22 cellular contexts compared by ENCODE assay signal in genomic region chr6:113082691-113083090, GRCh38.
DNase-seq lines count a peak whose midpoint lies in the region; ATAC-seq and TF ChIP-seq lines count a peak whose summit lies in the region.
"Had no signal": no experiment of that assay in that cellular context is flagged by ENCODE, and none has a peak within 500 bp of the region (broad histone marks: within the 10 kb centered on the region; RNA-seq: fewer than 3 reads in every experiment).

No MANE protein-coding gene starts in this region.

- no peaks in the 10 kb centered on the region for H3K4me1 Mint-ChIP-seq in naive thymus-derived CD4-positive, alpha-beta T cell
- H3K4me1 Mint-ChIP-seq: neural crest cell; stimulated activated memory B cell treated with anti-CD40 and anti-IgM and Interleukin-4, amounts not matched to agents 10 μg/mL and 1 μg/mL and 100 μg/mL, for 72 hours had no signal

- TF ChIP-seq EP300 in ovary (IDR thresholded peaks at IDR 0.05) = no peak

- H3K27ac ChIP-seq in parathyroid adenoma (no peak overlapping the region), ovary (no peak overlapping the region)
- no peak overlapping the region for H3K27ac ChIP-seq in naive thymus-derived CD4-positive, alpha-beta T cell (ENCODE audit: low read depth, low read length)
- H3K27ac ChIP-seq: BLaER1 treated with 17β-estradiol and CSF1 and Interleukin-3, amounts not matched to agents 10 nM and 100 nM; KMS-11; upper lobe of left lung had no signal

- H3K36me3 ChIP-seq in parathyroid adenoma (ENCODE audit: control insufficient read depth, insufficient read depth, low read length) (no peaks in the 10 kb centered on the region), ovary (no peaks in the 10 kb centered on the region)
- no peaks in the 10 kb centered on the region for H3K36me3 ChIP-seq in naive thymus-derived CD4-positive, alpha-beta T cell (ENCODE audit: control insufficient read depth in 2 of 3, insufficient read depth in 3 of 3, low read length in 3 of 3)
- H3K36me3 ChIP-seq: BLaER1 treated with 17β-estradiol and CSF1 and Interleukin-3, amounts not matched to agents 10 nM and 100 nM; upper lobe of left lung had no signal

- no peak overlapping the region for H3K27ac Mint-ChIP-seq in naive thymus-derived CD4-positive, alpha-beta T cell
- H3K27ac Mint-ChIP-seq: stimulated activated memory B cell treated with anti-CD40 and anti-IgM and Interleukin-4, amounts not matched to agents 10 μg/mL and 1 μg/mL and 100 μg/mL, for 72 hours had no signal

- no peak overlapping the region for H3K4me3 ChIP-seq in parathyroid adenoma (ENCODE audit: low read depth, low read length)
- no peak overlapping the region for H3K4me3 ChIP-seq in naive thymus-derived CD4-positive, alpha-beta T cell (ENCODE audit: low read length)
- H3K4me3 ChIP-seq in ovary = no peak overlapping the region
- H3K4me3 ChIP-seq: BLaER1 treated with 17β-estradiol and CSF1 and Interleukin-3, amounts not matched to agents 10 nM and 100 nM; upper lobe of left lung had no signal

- TF ChIP-seq POLR2A in ovary (IDR thresholded peaks at IDR 0.05) = no peak

- CTCF ChIA-PET in naive thymus-derived CD4-positive, alpha-beta T cell (lab: Charles Lee) = no interaction called here

- peaks cover 4% of the 10 kb centered on the region for H3K4me1 ChIP-seq in parathyroid adenoma
- no peaks in the 10 kb centered on the region for H3K4me1 ChIP-seq in naive thymus-derived CD4-positive, alpha-beta T cell (ENCODE audit: control insufficient read depth in 2 of 2, insufficient read depth in 2 of 2, low read length in 2 of 2)
- H3K4me1 ChIP-seq in ovary (ENCODE audit: insufficient read depth) = peaks cover 1% of the 10 kb centered on the region
- H3K4me1 ChIP-seq: upper lobe of left lung had no signal

- H3K4me2 ChIP-seq in parathyroid adenoma (ENCODE audit: low read length) = no peak overlapping the region
- H3K4me2 ChIP-seq: BLaER1 treated with 17β-estradiol and CSF1 and Interleukin-3, amounts not matched to agents 10 nM and 100 nM; KMS-11 had no signal

- ATAC-seq in stimulated activated naive CD8-positive, alpha-beta T cell treated with anti-CD3 and anti-CD28 coated beads, Interleukin-15, Interleukin-2, amounts not matched to agents 100 U/mL and 50 U/mL, for 24 hours = no peak
- no peak for ATAC-seq in naive thymus-derived CD4-positive, alpha-beta T cell
- ATAC-seq: HCT116 had no signal

- POLR2A ChIA-PET in naive thymus-derived CD4-positive, alpha-beta T cell (lab: Charles Lee) = no interaction called here

- H3K36me3 Mint-ChIP-seq in naive thymus-derived CD4-positive, alpha-beta T cell = no peaks in the 10 kb centered on the region
- H3K36me3 Mint-ChIP-seq: stimulated activated memory B cell treated with anti-CD40 and anti-IgM and Interleukin-4, amounts not matched to agents 10 μg/mL and 1 μg/mL and 100 μg/mL, for 72 hours had no signal

- no peaks in the 10 kb centered on the region for H3K79me2 ChIP-seq in parathyroid adenoma

- intact Hi-C loops in naive thymus-derived CD4-positive, alpha-beta T cell (cut with micrococcal nuclease) = no loop called here
- intact Hi-C loops in ovary (cut with DNase I) = no loop called here

- TF ChIP-seq CTCF in parathyroid adenoma (IDR thresholded peaks at IDR 0.05) = no peak
- TF ChIP-seq CTCF in ovary (IDR thresholded peaks at IDR 0.05) = no peak

- no peaks in the 10 kb centered on the region for H3K27me3 Mint-ChIP-seq in naive thymus-derived CD4-positive, alpha-beta T cell
- H3K27me3 Mint-ChIP-seq: stimulated activated memory B cell treated with anti-CD40 and anti-IgM and Interleukin-4, amounts not matched to agents 10 μg/mL and 1 μg/mL and 100 μg/mL, for 72 hours had no signal

- H3K9me3 ChIP-seq in parathyroid adenoma (ENCODE audit: control insufficient read depth, low read length) = no peaks in the 10 kb centered on the region
- no peaks in the 10 kb centered on the region for H3K9me3 ChIP-seq in naive thymus-derived CD4-positive, alpha-beta T cell (ENCODE audit: control insufficient read depth in 2 of 3, low read length in 3 of 3)
- no peaks in the 10 kb centered on the region for H3K9me3 ChIP-seq in ovary
- H3K9me3 ChIP-seq: upper lobe of left lung had no signal

- DNase-seq in EL = peak; percentile 36
- DNase-seq in RPMI7951 (ENCODE audit: low read depth) = peak; percentile 60
- DNase-seq in fibroblast of gingiva (ENCODE audit: low read depth) = peak; percentile 91
- DNase-seq in stimulated activated naive CD8-positive, alpha-beta T cell treated with anti-CD3 and anti-CD28 coated beads, Interleukin-15, Interleukin-2, amounts not matched to agents 100 U/mL and 50 U/mL, for 24 hours = no peak
- DNase-seq in NCI-H187 treated with DMSO at 0.1 percent for 48 hours (lab: John Stamatoyannopoulos, UW) = no peak
- no peak for DNase-seq in naive thymus-derived CD4-positive, alpha-beta T cell
- DNase-seq in ovary = no peak
- DNase-seq: activated CD8-positive, alpha-beta memory T cell treated with anti-CD3 and anti-CD28 coated beads for 24 hours; activated effector memory CD4-positive, alpha-beta T cell treated with anti-CD3 and anti-CD28 coated beads, Interleukin-2, amount 50 U/mL, for 16 hours; anterior cingulate cortex; DMS53; foreskin melanocyte; mammary epithelial cell; NCI-H187; NCI-H526 treated with DMSO at 0.1 percent for 48 hours; upper lobe of left lung had no signal

- H3K9ac ChIP-seq in parathyroid adenoma = no peak overlapping the region
- H3K9ac ChIP-seq: BLaER1 treated with 17β-estradiol and CSF1 and Interleukin-3, amounts not matched to agents 10 nM and 100 nM; KMS-11 had no signal

- H2AFZ ChIP-seq in parathyroid adenoma = peak overlapping the region; percentile 7

- H3K27me3 ChIP-seq in parathyroid adenoma (ENCODE audit: control insufficient read depth, insufficient read depth, low read length) = no peaks in the 10 kb centered on the region
- H3K27me3 ChIP-seq in naive thymus-derived CD4-positive, alpha-beta T cell (ENCODE audit: control insufficient read depth in 2 of 2, insufficient read depth in 2 of 2, low read length in 2 of 2) = no peaks in the 10 kb centered on the region
- H3K27me3 ChIP-seq in ovary = no peaks in the 10 kb centered on the region
- H3K27me3 ChIP-seq: BLaER1 treated with 17β-estradiol and CSF1 and Interleukin-3, amounts not matched to agents 10 nM and 100 nM; upper lobe of left lung had no signal

- 23 to 31% (median 27%) methylated on average over 3 of the region's 3 CpGs for WGBS in ovary, 3 donors

- H3K9me3 Mint-ChIP-seq in naive thymus-derived CD4-positive, alpha-beta T cell = peaks cover 0 to 5% (median 0%) of the 10 kb centered on the region in 11 donors
- H3K9me3 Mint-ChIP-seq: stimulated activated memory B cell treated with anti-CD40 and anti-IgM and Interleukin-4, amounts not matched to agents 10 μg/mL and 1 μg/mL and 100 μg/mL, for 72 hours had no signal

- no peak overlapping the region for H3K4me3 Mint-ChIP-seq in naive thymus-derived CD4-positive, alpha-beta T cell
- H3K4me3 Mint-ChIP-seq: neural crest cell; stimulated activated memory B cell treated with anti-CD40 and anti-IgM and Interleukin-4, amounts not matched to agents 10 μg/mL and 1 μg/mL and 100 μg/mL, for 72 hours had no signal

Comparison
In these comparisons a context has a peak if more than half of its experiments do, and no peak if none do; other contexts are left out.
1. DNase-seq: peak in EL (single experiment), RPMI7951 (single experiment) and fibroblast of gingiva (single experiment); none in stimulated activated naive CD8-positive, alpha-beta T cell treated with anti-CD3 and anti-CD28 coated beads, Interleukin-15, Interleukin-2, amounts not matched to agents 100 U/mL and 50 U/mL, for 24 hours (single experiment), NCI-H187 treated with DMSO at 0.1 percent for 48 hours (single experiment), naive thymus-derived CD4-positive, alpha-beta T cell (0 of 9) and ovary (0 of 5).